Comparison of ENCODE assay signal across 8 cellular contexts in the genomic region with DNA sequence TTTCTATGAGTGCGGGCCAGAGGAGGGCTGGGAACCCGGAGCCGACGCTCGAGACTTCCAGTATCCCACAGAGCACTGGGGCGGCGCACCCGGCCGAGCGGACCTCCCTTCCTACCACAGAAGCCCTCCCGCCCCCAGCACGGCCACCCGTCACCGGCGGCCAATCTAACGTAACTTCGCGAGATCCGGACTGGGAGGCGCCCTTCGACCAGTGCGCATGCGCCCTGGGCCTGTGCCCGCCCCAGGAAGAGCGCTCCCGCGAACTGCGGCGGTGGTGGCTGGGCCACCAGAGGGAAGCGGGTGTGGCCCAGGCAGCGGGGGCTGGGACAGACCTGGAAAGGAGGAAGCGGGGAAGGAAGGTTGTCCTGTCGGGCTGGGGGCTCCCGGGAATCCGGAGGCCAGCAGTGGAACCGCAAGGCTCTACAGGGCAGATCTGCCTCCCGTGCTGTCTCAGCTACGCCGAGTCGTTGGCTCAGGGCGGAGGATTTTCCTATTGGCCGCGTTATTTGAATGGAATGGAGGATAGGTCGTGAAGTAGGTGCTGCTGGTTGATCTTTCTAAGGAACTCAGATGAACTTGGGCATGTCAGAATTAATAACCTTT. TPM values are rescaled to one million over a fixed set of nuclear protein-coding genes. Genes with fewer than 3 reads are reported as not detected.
DNase-seq lines count a peak whose midpoint lies in the region; FAIRE-seq and TF ChIP-seq lines count a peak whose summit lies in the region.

Gene PPP1R12A, minus strand, starts transcription at position 77 of the 603 bp plus-strand sequence. CDS start 166 bp downstream, outside the sequence.

- peak within 1 kb of the TSS; percentile 98 for H3K27ac Mint-ChIP-seq in activated naive CD4-positive, alpha-beta T cell treated with anti-CD3 and anti-CD28 coated beads for 36 hours

- FAIRE-seq in frontal cortex (lab: Jason Lieb, UNC): no peak

- peak within 1 kb of the TSS; percentile 98 for H3K4me3 Mint-ChIP-seq in activated naive CD4-positive, alpha-beta T cell treated with anti-CD3 and anti-CD28 coated beads for 36 hours

- H3K36me3 Mint-ChIP-seq in activated naive CD4-positive, alpha-beta T cell treated with anti-CD3 and anti-CD28 coated beads for 36 hours (ENCODE audit: low read depth): peaks cover 1% of the 10 kb centered on the region

- peak within 1 kb of the TSS; percentile 84 to 96 for H3K4me3 ChIP-seq in neutrophil (ENCODE audit: low read depth in 1 of 2, low read length in 1 of 2)

- peak; percentile 58 for TF ChIP-seq CTCF in neutrophil (IDR thresholded peaks at IDR 0.05)

- peak; percentile 97 for DNase-seq in GM03348 (ENCODE audit: low spot score)
- DNase-seq in HEK293T (ENCODE audit: extremely low spot score): peak; percentile 91
- peak; percentile 94 for DNase-seq in MV-4-11 (lab: John Stamatoyannopoulos, UW)
- DNase-seq in SK-MEL-5 (ENCODE audit: low read depth, low spot score): peak; percentile 97
- peak; percentile 94 for DNase-seq in activated naive CD4-positive, alpha-beta T cell treated with anti-CD3 and anti-CD28 coated beads for 36 hours
- DNase-seq in frontal cortex (ENCODE audit: low spot score in 2 of 2): peak; percentile 76 to 82
- peak; percentile 69 to 97 (median 93) for DNase-seq in substantia nigra (lab: John Stamatoyannopoulos, UW)

- CTCF ChIA-PET in HEK293T (lab: Yijun Ruan, JAX): interaction anchor here (1.1 kb wide), 1 partner anchor 53 kb away, joined by 4 read pairs; no protein-coding TSS in a partner anchor
- CTCF ChIA-PET in activated naive CD4-positive, alpha-beta T cell treated with anti-CD3 and anti-CD28 coated beads for 36 hours (lab: Charles Lee): no interaction called here

- in situ Hi-C loops in SK-MEL-5 (cut with HindIII; ENCODE audit: low pct_unique_long_range_greater_than_20kb, low sequenced_read_pairs): no loop called here

- H3K27ac ChIP-seq in neutrophil (peak within 1 kb of the TSS; percentile 99), substantia nigra (ENCODE audit: low read depth, low read length, poor library complexity, severe bottlenecking) (peak within 1 kb of the TSS; percentile 91)

- H3K9me3 Mint-ChIP-seq in activated naive CD4-positive, alpha-beta T cell treated with anti-CD3 and anti-CD28 coated beads for 36 hours: no peaks in the 10 kb centered on the region

- intact Hi-C loops in activated naive CD4-positive, alpha-beta T cell treated with anti-CD3 and anti-CD28 coated beads for 36 hours (cut with micrococcal nuclease): loop anchor here (1.0 kb wide), 2 partner anchors 48 to 251 kb away; no protein-coding TSS in a partner anchor

- H3K4me1 ChIP-seq in neutrophil (ENCODE audit: control insufficient read depth in 1 of 2, insufficient read depth in 1 of 2, low read depth in 1 of 2, low read length in 1 of 2): peaks cover 68 to 71% of the 10 kb centered on the region in 2 experiments

- POLR2A ChIA-PET in HEK293T (lab: Yijun Ruan, JAX): interaction anchor here (1.0 to 1.1 kb wide), 3 partner anchors 10 to 252 kb away, joined by 3 to 5 read pairs (median 3); no protein-coding TSS in a partner anchor

- peaks cover 28% of the 10 kb centered on the region for H3K4me1 Mint-ChIP-seq in activated naive CD4-positive, alpha-beta T cell treated with anti-CD3 and anti-CD28 coated beads for 36 hours (ENCODE audit: low read depth)

- no peaks in the 10 kb centered on the region for H3K27me3 Mint-ChIP-seq in activated naive CD4-positive, alpha-beta T cell treated with anti-CD3 and anti-CD28 coated beads for 36 hours (ENCODE audit: low read depth)

- no peaks in the 10 kb centered on the region for H3K36me3 ChIP-seq in neutrophil

- no peaks in the 10 kb centered on the region for H3K9me3 ChIP-seq in neutrophil

- H3K27me3 ChIP-seq in neutrophil: no peaks in the 10 kb centered on the region

TF ChIP-seq in HEK293T, 16 proteins besides CTCF, POLR2A, EP300 and RAD21:
- TF ChIP-seq LEF1 (IDR thresholded peaks at IDR 0.05; ENCODE audit: borderline replicate concordance): no peak
- TF ChIP-seq FOXK2 (IDR thresholded peaks at IDR 0.05): no peak
- TF ChIP-seq CTBP1 (IDR thresholded peaks at IDR 0.05; ENCODE audit: borderline replicate concordance): no peak
- no peak for TF ChIP-seq NFRKB (IDR thresholded peaks at IDR 0.05)
- peak; percentile 40; the same call in 1 of the 2 replicates for TF ChIP-seq FOXM1 (IDR thresholded peaks at IDR 0.05; ENCODE audit: borderline replicate concordance)
- TF ChIP-seq ELF4 (IDR thresholded peaks at IDR 0.05): peak; percentile 47; the same call in 1 of the 2 replicates
- TF ChIP-seq BHLHE40 (IDR thresholded peaks at IDR 0.05; ENCODE audit: borderline replicate concordance): no peak
- TF ChIP-seq L3MBTL2 (conservative IDR thresholded peaks at IDR 0.05): no peak
- peak; percentile 71 for TF ChIP-seq PKNOX1 (IDR thresholded peaks at IDR 0.05)

RNA-seq across cellular contexts. Expression of gene PPP1R12A, which starts in this region (rescaled TPM):
- 41.4 and 44.4 TPM in 2 replicates for total RNA-seq in SK-MEL-5 (2014; rRNA removed; shearing (Covaris generic))
- 19.2 and 23.3 TPM in 2 replicates for polyA plus RNA-seq in SK-MEL-5 (2015; cell fraction: cytosol; rRNA removed)
- polyA plus RNA-seq in SK-MEL-5 (2015; cell fraction: nucleus; rRNA removed): 106 and 108 TPM in 2 replicates
- total RNA-seq in activated naive CD4-positive, alpha-beta T cell treated with anti-CD3 and anti-CD28 coated beads for 36 hours: 10 to 100 TPM; 56.3 to 63.3 TPM
- 181 TPM for total RNA-seq in frontal cortex

Comparison
In these comparisons a context has a peak if more than half of its experiments do, and no peak if none do; other contexts are left out.
1. Peak in every context shown above with its lines: DNase-seq, H3K4me3 ChIP-seq and H3K27ac ChIP-seq.